In genomic region chr19:8306235-8307054, GRCh38 we compare ENCODE assay signal across 9 cellular contexts. TPM values are rescaled to one million over a fixed set of nuclear protein-coding genes. Genes with fewer than 3 reads are reported as not detected.
DNase-seq lines count a peak whose midpoint lies in the region; ATAC-seq and TF ChIP-seq lines count a peak whose summit lies in the region.
"Had no signal": no experiment of that assay in that cellular context is flagged by ENCODE, and none has a peak within 500 bp of the region (broad histone marks: within the 10 kb centered on the region; RNA-seq: fewer than 3 reads in every experiment).

No MANE protein-coding gene starts in this region.

- no peaks in the 10 kb centered on the region for H3K9me2 ChIP-seq in hepatocyte (replicated peaks; ENCODE audit: insufficient read depth)

- H3K36me3 ChIP-seq in left lung, result peaks cover 0 to 42% of the 10 kb centered on the region in 2 donors
- peaks cover 14 to 46% (median 35%) of the 10 kb centered on the region in 4 donors for H3K36me3 ChIP-seq in stomach
- H3K36me3 ChIP-seq in hepatocyte (replicated peaks; ENCODE audit: insufficient read depth, low read depth), result no peaks in the 10 kb centered on the region

- TF ChIP-seq POLR2A in stomach (IDR thresholded peaks at IDR 0.05), result no peak

- no peak overlapping the region for H2AFZ ChIP-seq in hepatocyte

- no peak for TF ChIP-seq CTCF in left lung (IDR thresholded peaks at IDR 0.05)
- TF ChIP-seq CTCF in stomach (IDR thresholded peaks at IDR 0.05), result no peak
- TF ChIP-seq CTCF in hepatocyte (IDR thresholded peaks at IDR 0.05; ENCODE audit: poor library complexity), result no peak

- TF ChIP-seq EP300 in stomach (IDR thresholded peaks at IDR 0.05), result no peak

- no peak overlapping the region for H3K4me2 ChIP-seq in hepatocyte

- H3K9me3 ChIP-seq in left lung, result no peaks in the 10 kb centered on the region
- no peaks in the 10 kb centered on the region for H3K9me3 ChIP-seq in stomach
- H3K9me3 ChIP-seq in hepatocyte (ENCODE audit: low read depth), result no peaks in the 10 kb centered on the region

- peaks cover 13 to 48% of the 10 kb centered on the region in 2 donors for H3K4me1 ChIP-seq in left lung
- H3K4me1 ChIP-seq in stomach, result peaks cover 27 to 46% (median 38%) of the 10 kb centered on the region in 4 donors
- peaks cover 15% of the 10 kb centered on the region for H3K4me1 ChIP-seq in hepatocyte (ENCODE audit: insufficient read depth)

- intact Hi-C loops in left lung (cut with DNase I) (no loop called here), stomach (cut with DNase I; ENCODE audit: low total_unique reads) (no loop called here)

- no peak overlapping the region for H3K27ac ChIP-seq in left lung
- H3K27ac ChIP-seq in stomach, result peak overlapping the region in 4 of 5 donors; percentile 7 to 87 (median 16)
- no peak overlapping the region for H3K27ac ChIP-seq in hepatocyte
- H3K27ac ChIP-seq: HL-60 had no signal

- peaks cover 0 to 5% of the 10 kb centered on the region in 2 donors for H3K27me3 ChIP-seq in left lung
- no peaks in the 10 kb centered on the region for H3K27me3 ChIP-seq in stomach
- no peaks in the 10 kb centered on the region for H3K27me3 ChIP-seq in hepatocyte

- DNase-seq in activated CD4-positive, alpha-beta T cell treated with anti-CD3 and anti-CD28 coated beads for 48 hours, result peak; percentile 3
- DNase-seq in activated CD4-positive, alpha-beta T cell treated with anti-CD3 and anti-CD28 coated beads, Interleukin-2, amount 50 U/mL, for 1 hour, result no peak
- DNase-seq in activated CD8-positive, alpha-beta memory T cell treated with anti-CD3 and anti-CD28 coated beads for 24 hours, result peak; percentile 54
- peak; percentile 28 to 41 for DNase-seq in left lung
- peak; percentile 25 for DNase-seq in stomach
- no peak for DNase-seq in NK-92 (lab: John Stamatoyannopoulos, UW; ENCODE audit: unreplicated experiment)
- DNase-seq in hepatocyte (ENCODE audit: low spot score), result no peak

- 38 to 56% (median 53%) methylated on average over 13 to 17 of the region's 17 CpGs for whole genome bisulfite sequencing in stomach, 5 donors
- WGBS in hepatocyte (ENCODE audit: low lambda C conversion rate, missing lambda C conversion rate), result 87% methylated on average over 17 of the region's 17 CpGs

- peaks cover 6% of the 10 kb centered on the region for H3K79me2 ChIP-seq in hepatocyte

- no peaks in the 10 kb centered on the region for H4K20me1 ChIP-seq in hepatocyte (ENCODE audit: insufficient read depth, poor library complexity, severe bottlenecking)

- H3K4me3 ChIP-seq in left lung (peak overlapping the region in 1 of 2 donors; percentile 53), stomach (peak overlapping the region in 2 of 4 donors; percentile 64 to 70), hepatocyte (no peak overlapping the region)

- ATAC-seq in left lung, result no peak
- no peak for ATAC-seq in HG03565 (IDR thresholded peaks at IDR 0.05; ENCODE audit: unreplicated experiment)

RNA-seq across cellular contexts. Expression of gene CD320, which starts 1.7 kb away (rescaled TPM):
- total RNA-seq in left lung (10 to 100 TPM; 44.1 to 58.3 TPM), stomach (100 to 1,000 TPM in 1 of 5 donors, 10 to 100 TPM in 4; 13.0 to 108 (median 19.1) TPM), hepatocyte (44.5 and 53.8 TPM in 2 replicates)
- polyA plus RNA-seq in stomach (10 to 100 TPM; 24.7 to 32.1 (median 27.0) TPM), hepatocyte (77.5 and 91.4 TPM in 2 replicates)

RNA-seq across cellular contexts. Expression of gene NDUFA7, which starts 14.7 kb away (rescaled TPM):
- total RNA-seq in left lung, result 10 to 100 TPM; 38.7 to 40.8 TPM
- 10 to 100 TPM in 2 of 5 donors, 1 to 10 TPM in 3; 3.6 to 13.8 (median 9.6) TPM for total RNA-seq in stomach
- 100 to 1,000 TPM; 127 to 171 (median 150) TPM for polyA plus RNA-seq in stomach
- total RNA-seq in hepatocyte, result 34.4 and 44.9 TPM in 2 replicates
- 115 and 124 TPM in 2 replicates for polyA plus RNA-seq in hepatocyte

RNA-seq across cellular contexts. Expression of gene RPS28, which starts 14.9 kb away (rescaled TPM):
- 1,000 to 10,000 TPM; 1,595 to 1,630 TPM for total RNA-seq in left lung
- 1,000 to 10,000 TPM in 2 of 5 donors, 100 to 1,000 TPM in 3; 335 to 2,088 (median 520) TPM for total RNA-seq in stomach
- polyA plus RNA-seq in stomach, result 1,000 to 10,000 TPM in 1 of 3 donors, 100 to 1,000 TPM in 2; 778 to 1,474 (median 861) TPM
- 293 and 312 TPM in 2 replicates for total RNA-seq in hepatocyte
- 683 and 693 TPM in 2 replicates for polyA plus RNA-seq in hepatocyte

RNA-seq across cellular contexts. Expression of gene KANK3, which starts 36.6 kb away (rescaled TPM):
- total RNA-seq in left lung, result 10 to 100 TPM; 14.4 to 29.0 TPM
- total RNA-seq in stomach, result 10 to 100 TPM in 2 of 5 donors, 1 to 10 TPM in 2, not detected in 1; 4.4 to 72.4 (median 8.8) TPM
- polyA plus RNA-seq in stomach, result 10 to 100 TPM in 1 of 3 donors, 1 to 10 TPM in 2; 4.8 to 10.7 (median 7.1) TPM
- 0.56 and 3.2 TPM in 2 replicates for total RNA-seq in hepatocyte
- polyA plus RNA-seq in hepatocyte, result 1.2 TPM in 1 of 2 replicates, not detected in the other

RNA-seq across cellular contexts. Expression of gene ANGPTL4, which starts 57.5 kb away (rescaled TPM):
- 10 to 100 TPM in 1 of 2 donors, 1 to 10 TPM in 1; 2.5 to 24.8 TPM for total RNA-seq in left lung
- total RNA-seq in stomach, result 100 to 1,000 TPM in 1 of 5 donors, 10 to 100 TPM in 2, 1 to 10 TPM in 2; 4.8 to 276 (median 19.8) TPM
- polyA plus RNA-seq in stomach, result 10 to 100 TPM in 2 of 3 donors, 1 to 10 TPM in 1; 4.1 to 62.9 (median 22.9) TPM
- 12.0 and 14.7 TPM in 2 replicates for total RNA-seq in hepatocyte
- 23.4 and 26.3 TPM in 2 replicates for polyA plus RNA-seq in hepatocyte

Comparison
In these comparisons a context has a peak if more than half of its experiments do, and no peak if none do; other contexts are left out.
1. DNase-seq: peak in activated CD4-positive, alpha-beta T cell treated with anti-CD3 and anti-CD28 coated beads for 48 hours (single experiment), activated CD8-positive, alpha-beta memory T cell treated with anti-CD3 and anti-CD28 coated beads for 24 hours (single experiment), left lung (2 of 2) and stomach (single experiment); none in activated CD4-positive, alpha-beta T cell treated with anti-CD3 and anti-CD28 coated beads, Interleukin-2, amount 50 U/mL, for 1 hour (single experiment), NK-92 (single experiment) and hepatocyte (single experiment).
2. H3K27ac ChIP-seq: peak in stomach (4 of 5); none in left lung (0 of 2) and hepatocyte (single experiment).